16 cellular contexts compared by ENCODE assay signal in genomic region chr7:158075633-158076001, GRCh38.
A peak's percentile ranks its signal among the peaks of the same experiment; 100 is the strongest.
DNase-seq lines count a peak whose midpoint lies in the region; ATAC-seq and TF ChIP-seq lines count a peak whose summit lies in the region.
"Had no signal": no experiment of that assay in that cellular context is flagged by ENCODE, and none has a peak within 500 bp of the region (broad histone marks: within the 10 kb centered on the region; RNA-seq: fewer than 3 reads in every experiment).

No MANE protein-coding gene starts in this region.

- H3K27ac ChIP-seq in neural progenitor cell, result no peak overlapping the region
- H3K27ac ChIP-seq: GM23248 had no signal

- H3K27ac Mint-ChIP-seq in chondrocyte (ENCODE audit: unreplicated experiment), result no peak overlapping the region
- H3K27ac Mint-ChIP-seq in neural progenitor cell, result peak overlapping the region; percentile 53
- H3K27ac Mint-ChIP-seq: CD4-positive, alpha-beta memory T cell had no signal

- H3K4me1 ChIP-seq in neural progenitor cell (no peaks in the 10 kb centered on the region), BE2C (no peaks in the 10 kb centered on the region)

- H3K9me3 Mint-ChIP-seq in chondrocyte (ENCODE audit: low read depth) (peaks cover 11% of the 10 kb centered on the region), neural progenitor cell (peaks cover 9% of the 10 kb centered on the region)

- H2AFZ ChIP-seq in neural progenitor cell (replicated peaks), result no peak overlapping the region
- H2AFZ ChIP-seq: GM23248 had no signal

- no peaks in the 10 kb centered on the region for H3F3A ChIP-seq in neural progenitor cell (ENCODE audit: low read depth)

- no peak overlapping the region for H3K4me2 ChIP-seq in neural progenitor cell

- TF ChIP-seq CTCF in chondrocyte (IDR thresholded peaks at IDR 0.05), result no peak
- no peak for TF ChIP-seq CTCF in neural progenitor cell (IDR thresholded peaks at IDR 0.05)
- TF ChIP-seq CTCF in BE2C (IDR thresholded peaks at IDR 0.05; ENCODE audit: low read depth, low read length), result no peak

- H3K36me3 ChIP-seq in neural progenitor cell, result no peaks in the 10 kb centered on the region
- H3K36me3 ChIP-seq in BE2C, result no peaks in the 10 kb centered on the region

- H3K4me3 Mint-ChIP-seq in chondrocyte (ENCODE audit: unreplicated experiment), result no peak overlapping the region
- no peak overlapping the region for H3K4me3 Mint-ChIP-seq in neural progenitor cell
- H3K4me3 Mint-ChIP-seq: CD4-positive, alpha-beta memory T cell had no signal

- H3K4me3 ChIP-seq in neural progenitor cell, result no peak overlapping the region
- H3K4me3 ChIP-seq in BE2C (ENCODE audit: low read depth, low read length), result no peak overlapping the region
- H3K4me3 ChIP-seq: GM23248 had no signal

- H3K4me1 Mint-ChIP-seq in chondrocyte (ENCODE audit: low read depth), result no peaks in the 10 kb centered on the region
- H3K4me1 Mint-ChIP-seq in neural progenitor cell, result peaks cover 17% of the 10 kb centered on the region
- H3K4me1 Mint-ChIP-seq: CD4-positive, alpha-beta memory T cell had no signal

- H3K27me3 Mint-ChIP-seq in chondrocyte (ENCODE audit: low read depth) (no peaks in the 10 kb centered on the region), neural progenitor cell (ENCODE audit: insufficient read depth, low read depth) (peaks cover 6% of the 10 kb centered on the region)

- H3K9me3 ChIP-seq in neural progenitor cell (ENCODE audit: low read depth) (no peaks in the 10 kb centered on the region), BE2C (peaks cover 4% of the 10 kb centered on the region)

- H4K20me1 ChIP-seq in neural progenitor cell (ENCODE audit: low read depth), result no peaks in the 10 kb centered on the region

- no peak for ATAC-seq in HG02588 (IDR thresholded peaks at IDR 0.05; ENCODE audit: unreplicated experiment)
- ATAC-seq: HepG2 had no signal

- no peaks in the 10 kb centered on the region for H3K79me2 ChIP-seq in neural progenitor cell (ENCODE audit: low read depth)

- H3K27me3 ChIP-seq in neural progenitor cell (no peaks in the 10 kb centered on the region), BE2C (no peaks in the 10 kb centered on the region)

- DNase-seq in NCI-H1417 (lab: John Stamatoyannopoulos, UW) (peak; percentile 45 to 77 (median 63)), NCI-H1417 treated with DMSO at 0.1 percent for 48 hours (lab: John Stamatoyannopoulos, UW) (no peak), COR-L47 (lab: John Stamatoyannopoulos, UW) (peak; percentile 17), chondrocyte (ENCODE audit: low spot score) (peak; percentile 92), neural progenitor cell (ENCODE audit: low spot score) (no peak), BE2C (no peak)
- DNase-seq in effector CD8-positive, alpha-beta T cell (lab: John Stamatoyannopoulos, UW), result no peak
- DNase-seq: 8988T; CD4-positive, alpha-beta memory T cell; GM23248; KG1; NCI-H524; NK-92 treated with Interleukin-12 subunit alpha and Interleukin-12 subunit beta, amount 100 ng/mL, for 24 hours; SIG-M5 had no signal

- H3K36me3 Mint-ChIP-seq in chondrocyte (ENCODE audit: low read depth), result peaks cover 2% of the 10 kb centered on the region
- peaks cover 3% of the 10 kb centered on the region for H3K36me3 Mint-ChIP-seq in neural progenitor cell
- H3K36me3 Mint-ChIP-seq: CD4-positive, alpha-beta memory T cell had no signal

- no peak overlapping the region for H3K9ac ChIP-seq in neural progenitor cell
- H3K9ac ChIP-seq: GM23248 had no signal

Comparison
In these comparisons a context has a peak if more than half of its experiments do, and no peak if none do; other contexts are left out.
1. DNase-seq: peak in NCI-H1417 (3 of 3), COR-L47 (single experiment) and chondrocyte (single experiment); none in NCI-H1417 treated with DMSO at 0.1 percent for 48 hours (single experiment), neural progenitor cell (single experiment), effector CD8-positive, alpha-beta T cell (single experiment) and BE2C (single experiment).